1 cellular context compared by ENCODE assay signal in the genomic region with DNA sequence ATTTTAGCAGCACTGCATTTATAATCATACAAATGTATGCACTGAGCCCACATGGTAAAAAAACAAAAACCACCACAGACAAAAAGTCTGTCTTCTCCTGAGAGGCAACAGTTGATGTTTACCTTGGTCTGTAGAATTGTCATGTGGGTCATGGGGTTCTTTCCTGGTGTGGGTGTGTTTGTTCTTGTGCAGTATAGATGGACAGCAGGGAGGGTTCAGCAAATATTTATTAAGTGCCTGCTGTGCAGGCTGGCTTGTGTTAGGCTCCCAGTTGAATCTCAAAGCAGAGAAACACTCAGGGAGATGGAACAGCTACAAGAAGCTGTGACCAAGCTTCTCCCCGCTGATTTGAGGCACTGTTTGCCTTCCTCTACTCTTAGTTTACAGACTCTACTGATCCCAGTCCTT.
TF ChIP-seq lines count a peak whose summit lies in the region.

No MANE protein-coding gene starts in this region.

TF ChIP-seq in GM23338, 12 proteins besides CTCF, POLR2A, EP300 and RAD21 (continued from another document):
- TF ChIP-seq, protein P1, sequence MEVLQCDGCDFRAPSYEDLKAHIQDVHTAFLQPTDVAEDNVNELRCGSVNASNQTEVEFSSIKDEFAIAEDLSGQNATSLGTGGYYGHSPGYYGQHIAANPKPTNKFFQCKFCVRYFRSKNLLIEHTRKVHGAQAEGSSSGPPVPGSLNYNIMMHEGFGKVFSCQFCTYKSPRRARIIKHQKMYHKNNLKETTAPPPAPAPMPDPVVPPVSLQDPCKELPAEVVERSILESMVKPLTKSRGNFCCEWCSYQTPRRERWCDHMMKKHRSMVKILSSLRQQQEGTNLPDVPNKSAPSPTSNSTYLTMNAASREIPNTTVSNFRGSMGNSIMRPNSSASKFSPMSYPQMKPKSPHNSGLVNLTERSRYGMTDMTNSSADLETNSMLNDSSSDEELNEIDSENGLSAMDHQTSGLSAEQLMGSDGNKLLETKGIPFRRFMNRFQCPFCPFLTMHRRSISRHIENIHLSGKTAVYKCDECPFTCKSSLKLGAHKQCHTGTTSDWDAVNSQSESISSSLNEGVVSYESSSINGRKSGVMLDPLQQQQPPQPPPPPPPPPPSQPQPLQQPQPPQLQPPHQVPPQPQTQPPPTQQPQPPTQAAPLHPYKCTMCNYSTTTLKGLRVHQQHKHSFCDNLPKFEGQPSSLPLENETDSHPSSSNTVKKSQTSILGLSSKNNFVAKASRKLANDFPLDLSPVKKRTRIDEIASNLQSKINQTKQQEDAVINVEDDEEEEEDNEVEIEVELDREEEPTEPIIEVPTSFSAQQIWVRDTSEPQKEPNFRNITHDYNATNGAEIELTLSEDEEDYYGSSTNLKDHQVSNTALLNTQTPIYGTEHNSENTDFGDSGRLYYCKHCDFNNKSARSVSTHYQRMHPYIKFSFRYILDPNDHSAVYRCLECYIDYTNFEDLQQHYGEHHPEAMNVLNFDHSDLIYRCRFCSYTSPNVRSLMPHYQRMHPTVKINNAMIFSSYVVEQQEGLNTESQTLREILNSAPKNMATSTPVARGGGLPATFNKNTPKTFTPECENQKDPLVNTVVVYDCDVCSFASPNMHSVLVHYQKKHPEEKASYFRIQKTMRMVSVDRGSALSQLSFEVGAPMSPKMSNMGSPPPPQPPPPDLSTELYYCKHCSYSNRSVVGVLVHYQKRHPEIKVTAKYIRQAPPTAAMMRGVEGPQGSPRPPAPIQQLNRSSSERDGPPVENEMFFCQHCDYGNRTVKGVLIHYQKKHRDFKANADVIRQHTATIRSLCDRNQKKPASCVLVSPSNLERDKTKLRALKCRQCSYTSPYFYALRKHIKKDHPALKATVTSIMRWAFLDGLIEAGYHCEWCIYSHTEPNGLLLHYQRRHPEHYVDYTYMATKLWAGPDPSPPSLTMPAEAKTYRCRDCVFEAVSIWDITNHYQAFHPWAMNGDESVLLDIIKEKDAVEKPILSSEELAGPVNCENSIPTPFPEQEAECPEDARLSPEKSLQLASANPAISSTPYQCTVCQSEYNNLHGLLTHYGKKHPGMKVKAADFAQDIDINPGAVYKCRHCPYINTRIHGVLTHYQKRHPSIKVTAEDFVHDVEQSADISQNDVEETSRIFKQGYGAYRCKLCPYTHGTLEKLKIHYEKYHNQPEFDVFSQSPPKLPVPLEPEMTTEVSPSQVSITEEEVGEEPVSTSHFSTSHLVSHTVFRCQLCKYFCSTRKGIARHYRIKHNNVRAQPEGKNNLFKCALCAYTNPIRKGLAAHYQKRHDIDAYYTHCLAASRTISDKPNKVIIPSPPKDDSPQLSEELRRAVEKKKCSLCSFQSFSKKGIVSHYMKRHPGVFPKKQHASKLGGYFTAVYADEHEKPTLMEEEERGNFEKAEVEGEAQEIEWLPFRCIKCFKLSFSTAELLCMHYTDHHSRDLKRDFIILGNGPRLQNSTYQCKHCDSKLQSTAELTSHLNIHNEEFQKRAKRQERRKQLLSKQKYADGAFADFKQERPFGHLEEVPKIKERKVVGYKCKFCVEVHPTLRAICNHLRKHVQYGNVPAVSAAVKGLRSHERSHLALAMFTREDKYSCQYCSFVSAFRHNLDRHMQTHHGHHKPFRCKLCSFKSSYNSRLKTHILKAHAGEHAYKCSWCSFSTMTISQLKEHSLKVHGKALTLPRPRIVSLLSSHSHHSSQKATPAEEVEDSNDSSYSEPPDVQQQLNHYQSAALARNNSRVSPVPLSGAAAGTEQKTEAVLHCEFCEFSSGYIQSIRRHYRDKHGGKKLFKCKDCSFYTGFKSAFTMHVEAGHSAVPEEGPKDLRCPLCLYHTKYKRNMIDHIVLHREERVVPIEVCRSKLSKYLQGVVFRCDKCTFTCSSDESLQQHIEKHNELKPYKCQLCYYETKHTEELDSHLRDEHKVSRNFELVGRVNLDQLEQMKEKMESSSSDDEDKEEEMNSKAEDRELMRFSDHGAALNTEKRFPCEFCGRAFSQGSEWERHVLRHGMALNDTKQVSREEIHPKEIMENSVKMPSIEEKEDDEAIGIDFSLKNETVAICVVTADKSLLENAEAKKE (CRISPR knock-in tag; IDR thresholded peaks at IDR 0.05), result no peak
- TF ChIP-seq NANOG (IDR thresholded peaks at IDR 0.05; ENCODE audit: borderline replicate concordance), result no peak
- no peak for TF ChIP-seq JUNB (IDR thresholded peaks at IDR 0.05; ENCODE audit: unreplicated experiment)
- TF ChIP-seq EZH2phosphoT487 (IDR thresholded peaks at IDR 0.05; ENCODE audit: unreplicated experiment), result no peak
- TF ChIP-seq, protein P2, sequence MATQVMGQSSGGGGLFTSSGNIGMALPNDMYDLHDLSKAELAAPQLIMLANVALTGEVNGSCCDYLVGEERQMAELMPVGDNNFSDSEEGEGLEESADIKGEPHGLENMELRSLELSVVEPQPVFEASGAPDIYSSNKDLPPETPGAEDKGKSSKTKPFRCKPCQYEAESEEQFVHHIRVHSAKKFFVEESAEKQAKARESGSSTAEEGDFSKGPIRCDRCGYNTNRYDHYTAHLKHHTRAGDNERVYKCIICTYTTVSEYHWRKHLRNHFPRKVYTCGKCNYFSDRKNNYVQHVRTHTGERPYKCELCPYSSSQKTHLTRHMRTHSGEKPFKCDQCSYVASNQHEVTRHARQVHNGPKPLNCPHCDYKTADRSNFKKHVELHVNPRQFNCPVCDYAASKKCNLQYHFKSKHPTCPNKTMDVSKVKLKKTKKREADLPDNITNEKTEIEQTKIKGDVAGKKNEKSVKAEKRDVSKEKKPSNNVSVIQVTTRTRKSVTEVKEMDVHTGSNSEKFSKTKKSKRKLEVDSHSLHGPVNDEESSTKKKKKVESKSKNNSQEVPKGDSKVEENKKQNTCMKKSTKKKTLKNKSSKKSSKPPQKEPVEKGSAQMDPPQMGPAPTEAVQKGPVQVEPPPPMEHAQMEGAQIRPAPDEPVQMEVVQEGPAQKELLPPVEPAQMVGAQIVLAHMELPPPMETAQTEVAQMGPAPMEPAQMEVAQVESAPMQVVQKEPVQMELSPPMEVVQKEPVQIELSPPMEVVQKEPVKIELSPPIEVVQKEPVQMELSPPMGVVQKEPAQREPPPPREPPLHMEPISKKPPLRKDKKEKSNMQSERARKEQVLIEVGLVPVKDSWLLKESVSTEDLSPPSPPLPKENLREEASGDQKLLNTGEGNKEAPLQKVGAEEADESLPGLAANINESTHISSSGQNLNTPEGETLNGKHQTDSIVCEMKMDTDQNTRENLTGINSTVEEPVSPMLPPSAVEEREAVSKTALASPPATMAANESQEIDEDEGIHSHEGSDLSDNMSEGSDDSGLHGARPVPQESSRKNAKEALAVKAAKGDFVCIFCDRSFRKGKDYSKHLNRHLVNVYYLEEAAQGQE (IDR thresholded peaks at IDR 0.05; ENCODE audit: unreplicated experiment), result no peak
- TF ChIP-seq STAT1 (IDR thresholded peaks at IDR 0.05; ENCODE audit: unreplicated experiment), result no peak
- no peak for TF ChIP-seq EZH2 (IDR thresholded peaks at IDR 0.05; ENCODE audit: low read depth, unreplicated experiment)
- TF ChIP-seq ZNF331 (CRISPR knock-in tag; IDR thresholded peaks at IDR 0.05; ENCODE audit: low read depth), result no peak
- no peak for TF ChIP-seq POLR2AphosphoS5 (IDR thresholded peaks at IDR 0.05; ENCODE audit: low read depth)
